In the genomic region with DNA sequence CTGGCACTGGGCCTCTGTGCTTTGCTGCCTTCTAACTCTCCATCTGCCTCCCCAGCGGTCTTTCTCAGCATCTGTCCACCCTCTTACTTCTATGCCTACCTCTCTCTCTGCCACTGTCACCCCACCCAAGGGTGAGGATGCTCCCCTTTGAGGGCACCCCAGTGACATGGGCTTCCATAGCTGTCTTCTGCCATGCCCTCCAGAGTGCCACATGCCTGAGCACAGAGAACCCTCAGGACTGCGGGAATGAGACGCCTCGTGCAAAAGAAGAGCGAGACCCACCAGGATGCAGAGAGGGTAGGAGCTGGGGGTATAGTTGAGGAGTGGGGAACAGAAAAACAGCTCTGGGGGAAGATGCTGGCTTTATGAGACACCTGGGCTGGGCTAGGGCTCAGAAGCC, we compare ENCODE assay signal across 24 cellular contexts.
"Had no signal": no experiment of that assay in that cellular context is flagged by ENCODE, and none has a peak within 500 bp of the region (broad histone marks: within the 10 kb centered on the region; RNA-seq: fewer than 3 reads in every experiment).

No MANE protein-coding gene starts in this region.

- H3K9me3 ChIP-seq: ascending aorta, body of pancreas had no signal

- H3K27me3 Mint-ChIP-seq: activated naive CD8-positive, alpha-beta T cell treated with anti-CD3 and anti-CD28 coated beads, Interleukin-2, amount 50 U/mL, for 24 hours had no signal

- H3K4me3 Mint-ChIP-seq: activated naive CD8-positive, alpha-beta T cell treated with anti-CD3 and anti-CD28 coated beads, Interleukin-2, amount 50 U/mL, for 24 hours; activated T-cell treated with anti-CD3 and anti-CD28 coated beads, Interleukin-2, amount 50 U/mL, for 4 hours; WTC11 had no signal

- H3K27me3 ChIP-seq: ascending aorta, body of pancreas had no signal

- DNase-seq: activated CD4-positive, alpha-beta T cell treated with anti-CD3 and anti-CD28 coated beads for 48 hours; activated CD4-positive, alpha-beta T cell treated with anti-CD3 and anti-CD28 coated beads, Interleukin-2, amount 50 U/mL, for 4 hours; activated CD4-positive, CD25-positive, alpha-beta regulatory T cell treated with anti-CD3 and anti-CD28 coated beads, Interleukin-2, amount 50 U/mL, for 72 hours; activated effector memory CD4-positive, alpha-beta T cell treated with anti-CD3 and anti-CD28 coated beads, Interleukin-2, amount 50 U/mL, for 16 hours; activated naive CD4-positive, alpha-beta T cell treated with Interleukin-2 at 50 U/mL for 16 hours; activated naive CD8-positive, alpha-beta T cell treated with anti-CD3 and anti-CD28 coated beads, Interleukin-2, amount 50 U/mL, for 24 hours; activated T-cell treated with anti-CD3 and anti-CD28 coated beads, Interleukin-2, amount 50 U/mL, for 4 hours; amniotic stem cell; body of pancreas; central memory CD4-positive, alpha-beta T cell; Karpas-422; MM.1S; NCI-H1105; NCI-H1436; NCI-H1694 treated with DMSO at 0.1 percent for 48 hours; NCI-H2081; NCI-H510A treated with DMSO at 0.1 percent for 48 hours; NCI-H69; NK-92 treated with Interleukin-12 subunit alpha and Interleukin-12 subunit beta, amount 100 ng/mL, for 24 hours; SIG-M5; T-helper 1 cell had no signal

- H3K4me1 ChIP-seq: body of pancreas had no signal

- ATAC-seq: activated naive CD4-positive, alpha-beta T cell treated with anti-CD3 and anti-CD28 coated beads, Interleukin-2, amount 50 U/mL, for 72 hours; activated naive CD8-positive, alpha-beta T cell treated with anti-CD3 and anti-CD28 coated beads, Interleukin-2, amount 50 U/mL, for 24 hours; activated T-cell treated with anti-CD3 and anti-CD28 coated beads, Interleukin-2, amount 50 U/mL, for 4 hours; body of pancreas had no signal

- H3K9me3 Mint-ChIP-seq: activated naive CD4-positive, alpha-beta T cell treated with anti-CD3 and anti-CD28 coated beads, Interleukin-2, amount 50 U/mL, for 72 hours; activated naive CD8-positive, alpha-beta T cell treated with anti-CD3 and anti-CD28 coated beads, Interleukin-2, amount 50 U/mL, for 24 hours; activated T-cell treated with anti-CD3 and anti-CD28 coated beads, Interleukin-2, amount 50 U/mL, for 4 hours; WTC11 had no signal

- H3K27ac Mint-ChIP-seq: activated naive CD4-positive, alpha-beta T cell treated with anti-CD3 and anti-CD28 coated beads, Interleukin-2, amount 50 U/mL, for 72 hours; activated naive CD8-positive, alpha-beta T cell treated with anti-CD3 and anti-CD28 coated beads, Interleukin-2, amount 50 U/mL, for 24 hours; WTC11 had no signal

- H3K4me3 ChIP-seq: ascending aorta, body of pancreas had no signal

- H3K36me3 ChIP-seq: ascending aorta had no signal

- H3K27ac ChIP-seq: ascending aorta, body of pancreas had no signal

- H3K36me3 Mint-ChIP-seq: activated naive CD4-positive, alpha-beta T cell treated with anti-CD3 and anti-CD28 coated beads, Interleukin-2, amount 50 U/mL, for 72 hours; WTC11 had no signal
